In genomic region chr1:1906185-1907097, GRCh38 we compare ENCODE assay signal across 8 cellular contexts. TPM values are rescaled to one million over a fixed set of nuclear protein-coding genes. Genes with fewer than 3 reads are reported as not detected.
DNase-seq lines count a peak whose midpoint lies in the region; ATAC-seq, FAIRE-seq and TF ChIP-seq lines count a peak whose summit lies in the region.

No MANE protein-coding gene starts in this region.

- WGBS in A549 (ENCODE audit: missing lambda C conversion rate) = 4% methylated on average over 11 of the region's 15 CpGs

- H3K9me3 Mint-ChIP-seq in activated CD4-positive, alpha-beta T cell treated with anti-CD3 and anti-CD28 coated beads for 36 hours (ENCODE audit: low read depth) = no peaks in the 10 kb centered on the region

- H3K4me1 ChIP-seq in A549 = peaks cover 25% of the 10 kb centered on the region
- peaks cover 5 to 25% of the 10 kb centered on the region in 2 donors for H3K4me1 ChIP-seq in left lung

- H3K27ac ChIP-seq in A549 (peak overlapping the region; percentile 63 to 92; a peak in 5 of 6 replicates), left lung (no peak overlapping the region)

- no peaks in the 10 kb centered on the region for H3K36me3 ChIP-seq in left lung

- H3K4me2 ChIP-seq in A549 = peak overlapping the region; percentile 14; the same call in 1 of the 3 replicates

- no peaks in the 10 kb centered on the region for H3K27me3 ChIP-seq in left lung

- H3K27ac Mint-ChIP-seq in activated CD4-positive, alpha-beta T cell treated with anti-CD3 and anti-CD28 coated beads for 36 hours = no peak overlapping the region

- DNase-seq in A549 (ENCODE audit: low read depth in 1 of 2, low spot score in 1 of 2) (peak; percentile 80 to 83), GM19239 (ENCODE audit: insufficient read length, low spot score) (peak; percentile 71), NCI-H510A treated with DMSO at 0.1 percent for 48 hours (lab: John Stamatoyannopoulos, UW) (peak; percentile 97), choroid plexus epithelial cell (ENCODE audit: low read depth) (peak; percentile 83), left lung (peak; percentile 86 to 95)
- peak; percentile 86 for DNase-seq in activated CD4-positive, alpha-beta T cell treated with anti-CD3 and anti-CD28 coated beads for 36 hours
- peak; percentile 65 for DNase-seq in stimulated activated CD4-positive, alpha-beta T cell treated with anti-CD3 and anti-CD28 coated beads, Interleukin-4, amount 100 ng/mL, for 1 hour

- ATAC-seq in A549 = peak; percentile 88 to 89
- peak; percentile 52 for ATAC-seq in activated CD4-positive, alpha-beta T cell treated with anti-CD3 and anti-CD28 coated beads for 36 hours
- peak; percentile 69 for ATAC-seq in left lung
- no peak for ATAC-seq in HG03457 (IDR thresholded peaks at IDR 0.05; ENCODE audit: unreplicated experiment)

- no peak overlapping the region for H3K4me3 ChIP-seq in A549
- H3K4me3 ChIP-seq in choroid plexus epithelial cell (ENCODE audit: low read depth, low read length) = no peak overlapping the region
- H3K4me3 ChIP-seq in left lung = no peak overlapping the region

- no peak for TF ChIP-seq EP300 in A549 (IDR thresholded peaks at IDR 0.05)

- no peak for FAIRE-seq in A549 (lab: Jason Lieb, UNC)
- FAIRE-seq in GM19239 (lab: Jason Lieb, UNC) = peak; percentile 87

- peak; percentile 82 to 93 for TF ChIP-seq RAD21 in A549 (conservative IDR thresholded peaks at IDR 0.05 in 1 of 2, IDR thresholded peaks at IDR 0.05 in 1 of 2)

- no peaks in the 10 kb centered on the region for H3K36me3 Mint-ChIP-seq in activated CD4-positive, alpha-beta T cell treated with anti-CD3 and anti-CD28 coated beads for 36 hours (ENCODE audit: low read depth)

- H3K9me3 ChIP-seq in A549 (no peaks in the 10 kb centered on the region), left lung (no peaks in the 10 kb centered on the region)

- no peaks in the 10 kb centered on the region for H3K27me3 Mint-ChIP-seq in activated CD4-positive, alpha-beta T cell treated with anti-CD3 and anti-CD28 coated beads for 36 hours

- peak overlapping the region; percentile 0 for H3K4me3 Mint-ChIP-seq in activated CD4-positive, alpha-beta T cell treated with anti-CD3 and anti-CD28 coated beads for 36 hours

- intact Hi-C loops in activated CD4-positive, alpha-beta T cell treated with anti-CD3 and anti-CD28 coated beads for 36 hours (cut with DNase I, micrococcal nuclease) = loop anchor here (1.0 to 10.0 kb wide), 6 partner anchors 15 to 502 kb away; partner anchors contain the start of genes CDK11A (in 1 of the 2), CDK11B (in 1 of the 2), GNB1 (in 1 of the 2) and MRPL20 (in 1 of the 2)
- intact Hi-C loops in left lung (cut with DNase I) = loop anchor here in 1 of 2 donors (10.0 kb wide), 1 partner anchor 142 kb away; no protein-coding TSS in a partner anchor

- TF ChIP-seq CTCF in A549 (IDR thresholded peaks at IDR 0.05) (peak; percentile 69), choroid plexus epithelial cell (conservative IDR thresholded peaks at IDR 0.05; ENCODE audit: low read depth, low read length) (peak; percentile 98), left lung (IDR thresholded peaks at IDR 0.05) (peak; percentile 75 to 93)

- H3K4me1 Mint-ChIP-seq in activated CD4-positive, alpha-beta T cell treated with anti-CD3 and anti-CD28 coated beads for 36 hours = peaks cover 14% of the 10 kb centered on the region

- TF ChIP-seq POLR2A in A549 (IDR thresholded peaks at IDR 0.05; ENCODE audit: low read length) = no peak

- CTCF ChIA-PET in A549 (lab: Yijun Ruan, JAX) = interaction anchor here (0.5 to 5.4 kb wide), 39 partner anchors 8 to 186 kb away, joined by 3 to 40 read pairs (median 5); partner anchors contain the start of gene CALML6
- CTCF ChIA-PET in activated CD4-positive, alpha-beta T cell treated with anti-CD3 and anti-CD28 coated beads for 36 hours (lab: Charles Lee) = interaction anchor here (0.6 to 3.3 kb wide), 22 partner anchors 9 to 316 kb away, joined by 3 to 13 read pairs (median 4); no protein-coding TSS in a partner anchor

- POLR2A ChIA-PET in A549 (lab: Yijun Ruan, JAX) = no interaction called here
- POLR2A ChIA-PET in activated CD4-positive, alpha-beta T cell treated with anti-CD3 and anti-CD28 coated beads for 36 hours (lab: Charles Lee) = interaction anchor here (0.8 to 0.9 kb wide), 2 partner anchors 9 to 129 kb away, joined by 3 read pairs; no protein-coding TSS in a partner anchor

TF ChIP-seq in A549, 52 proteins besides CTCF, POLR2A, EP300 and RAD21:
- TF ChIP-seq SMC3 (IDR thresholded peaks at IDR 0.05) (peak; percentile 67), RCOR1 (IDR thresholded peaks at IDR 0.05; ENCODE audit: low read depth, low read length) (no peak), FOSL2 (IDR thresholded peaks at IDR 0.05) (no peak), FOSL2 (CRISPR knock-in tag; IDR thresholded peaks at IDR 0.05) (no peak), HDAC2 (IDR thresholded peaks at IDR 0.05) (no peak)

RNA-seq across cellular contexts. Expression of gene CALML6, which starts 8.6 kb away (rescaled TPM):
- polyA plus RNA-seq in A549 (2011; rRNA removed) = 0.29 and 0.49 TPM in 2 replicates
- polyA plus RNA-seq in A549 (2012; cell fraction: cytosol; rRNA removed) = 0.08 and 0.12 TPM in 2 replicates
- 2.3 and 2.7 TPM in 2 replicates for polyA plus RNA-seq in A549 (2012; cell fraction: nucleus; rRNA removed)
- 0.35 to 0.55 TPM (median 0.49 TPM) in 3 replicates for polyA plus RNA-seq in A549 (2017; fragmentation: RNase III; extraction: RNeasy Plus Mini Kit Qiagen cat#74134 plus additional on column Dnase treatment)
- not detected in 2 replicates for polyA minus RNA-seq in A549 (2011; rRNA and poly(A)+ RNA removed)
- total RNA-seq in activated CD4-positive, alpha-beta T cell treated with anti-CD3 and anti-CD28 coated beads for 36 hours = under 1 TPM; 0.21 to 0.81 TPM
- total RNA-seq in left lung = 1 to 10 TPM in 1 of 2 donors, under 1 TPM in 1; 0.67 to 1.0 TPM

RNA-seq across cellular contexts. Expression of gene TMEM52, which starts 12.6 kb away (rescaled TPM):
- polyA plus RNA-seq in A549 (2011; rRNA removed) = 0.41 and 0.52 TPM in 2 replicates
- polyA plus RNA-seq in A549 (2012; cell fraction: cytosol; rRNA removed) = 1.5 and 2.1 TPM in 2 replicates
- polyA plus RNA-seq in A549 (2012; cell fraction: nucleus; rRNA removed) = 2.4 and 3.5 TPM in 2 replicates
- 0.36 to 0.38 TPM (median 0.37 TPM) in 3 replicates for polyA plus RNA-seq in A549 (2017; fragmentation: RNase III; extraction: RNeasy Plus Mini Kit Qiagen cat#74134 plus additional on column Dnase treatment)
- polyA minus RNA-seq in A549 (2011; rRNA and poly(A)+ RNA removed) = 0.54 TPM in 1 of 2 replicates, not detected in the other
- 1 to 10 TPM in 1 of 2 experiments, under 1 TPM in 1; 0.88 to 1.1 TPM for total RNA-seq in activated CD4-positive, alpha-beta T cell treated with anti-CD3 and anti-CD28 coated beads for 36 hours
- total RNA-seq in left lung = 1 to 10 TPM; 1.2 to 1.6 TPM

RNA-seq across cellular contexts. Expression of gene GNB1, which starts 15.6 kb away (rescaled TPM):
- polyA plus RNA-seq in A549 (2011; rRNA removed) (270 and 294 TPM in 2 replicates), A549 (2017; fragmentation: RNase III; extraction: RNeasy Plus Mini Kit Qiagen cat#74134 plus additional on column Dnase treatment) (158 to 160 TPM (median 159 TPM) in 3 replicates)
- 247 and 286 TPM in 2 replicates for polyA plus RNA-seq in A549 (2012; cell fraction: cytosol; rRNA removed)
- 176 and 181 TPM in 2 replicates for polyA plus RNA-seq in A549 (2012; cell fraction: nucleus; rRNA removed)
- polyA minus RNA-seq in A549 (2011; rRNA and poly(A)+ RNA removed) = 380 and 522 TPM in 2 replicates
- total RNA-seq in activated CD4-positive, alpha-beta T cell treated with anti-CD3 and anti-CD28 coated beads for 36 hours = 100 to 1,000 TPM; 347 to 669 TPM
- total RNA-seq in left lung = 100 to 1,000 TPM; 347 to 360 TPM

Comparison
In these comparisons a context has a peak if more than half of its experiments do, and no peak if none do; other contexts are left out.
1. H3K27ac ChIP-seq: peak in A549 (2 of 2); none in left lung (0 of 2).
2. Peak in every context shown above with its lines, with median percentiles within 50 percentile points of each other: DNase-seq and CTCF ChIP-seq.